15 cellular contexts compared by ENCODE assay signal in the genomic region with DNA sequence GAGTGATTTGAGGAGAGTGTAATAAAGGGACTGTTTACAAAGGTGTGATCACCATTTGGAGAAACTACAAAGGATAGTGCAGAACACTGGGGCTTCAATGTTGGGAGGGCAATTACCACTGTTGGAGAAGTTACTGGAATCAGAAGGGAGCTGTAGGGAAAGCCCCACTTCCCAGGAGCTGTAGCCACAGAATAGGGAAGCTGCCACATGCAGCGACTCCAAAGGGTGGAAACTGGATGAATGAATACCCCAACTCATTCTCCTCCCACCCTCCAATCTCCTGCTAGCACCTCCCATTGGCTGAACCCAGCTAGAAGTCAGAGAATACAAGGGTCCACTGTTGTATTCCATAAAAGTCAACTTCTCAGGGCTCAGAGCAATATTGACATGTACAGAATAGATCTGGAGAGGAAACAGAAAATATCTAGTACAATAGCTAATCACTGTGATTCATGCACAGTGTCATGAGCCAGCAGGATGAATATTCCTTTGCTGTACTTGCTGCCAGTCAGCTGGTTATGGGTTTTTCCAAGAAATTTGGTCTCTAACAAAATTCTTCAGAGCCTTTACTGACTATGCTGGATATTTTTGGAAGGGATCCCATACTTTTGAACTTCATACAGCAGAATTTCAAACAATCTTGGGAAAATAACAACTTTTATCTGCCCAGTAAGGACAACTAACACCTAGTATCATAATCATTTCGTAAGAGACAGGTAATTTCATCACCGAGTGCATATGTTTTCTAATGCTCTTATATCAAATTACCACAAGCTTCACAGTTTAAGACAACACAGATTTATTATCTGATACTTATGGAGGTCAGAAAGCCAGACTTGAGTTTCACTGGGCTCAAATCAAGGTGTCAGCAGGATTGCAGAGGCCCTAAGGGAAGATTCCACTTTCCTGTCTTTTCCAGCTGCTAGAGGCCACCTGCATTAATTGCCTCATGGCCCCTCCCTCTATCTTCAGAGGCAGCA. TPM values are rescaled to one million over a fixed set of nuclear protein-coding genes. Genes with fewer than 3 reads are reported as not detected.
DNase-seq lines count a peak whose midpoint lies in the region; ATAC-seq and TF ChIP-seq lines count a peak whose summit lies in the region.
"Had no signal": no experiment of that assay in that cellular context is flagged by ENCODE, and none has a peak within 500 bp of the region (broad histone marks: within the 10 kb centered on the region; RNA-seq: fewer than 3 reads in every experiment).

No MANE protein-coding gene starts in this region.

- DNase-seq in AG20443 (ENCODE audit: low spot score) (peak; percentile 67), MG63 (peak; percentile 14), choroid plexus epithelial cell (ENCODE audit: low read depth) (peak; percentile 51), left lung (no peak), GM23338 (ENCODE audit: low spot score) (no peak), NCI-H1417 treated with DMSO at 0.1 percent for 48 hours (lab: John Stamatoyannopoulos, UW) (no peak)
- DNase-seq: activated CD4-positive, alpha-beta T cell treated with anti-CD3 and anti-CD28 coated beads, Interleukin-2, amount 50 U/mL, for 48 hours; AML-193; dorsolateral prefrontal cortex; heart left ventricle; lower lobe of right lung; nucleus accumbens had no signal

- ATAC-seq in left lung (peak; percentile 12), GM23338 (no peak), HG03354 (IDR thresholded peaks at IDR 0.05; ENCODE audit: poor library complexity, severe bottlenecking, unreplicated experiment) (no peak), HG02840 (IDR thresholded peaks at IDR 0.05; ENCODE audit: low FRiP score, unreplicated experiment) (no peak)
- ATAC-seq: heart left ventricle, lower lobe of right lung had no signal

- no peak overlapping the region for H3K4me3 Mint-ChIP-seq in GM23338
- H3K4me3 Mint-ChIP-seq: activated naive CD4-positive, alpha-beta T cell treated with anti-CD3 and anti-CD28 coated beads, Interleukin-2, amount 50 U/mL, for 24 hours had no signal

- intact Hi-C loops in left lung (cut with DNase I) = no loop called here

- H3K27me3 ChIP-seq in MG63 (no peaks in the 10 kb centered on the region), left lung (no peaks in the 10 kb centered on the region), GM23338 (ENCODE audit: insufficient read depth) (no peaks in the 10 kb centered on the region)
- H3K27me3 ChIP-seq: dorsolateral prefrontal cortex, heart left ventricle had no signal

- TF ChIP-seq CTCF in choroid plexus epithelial cell (conservative IDR thresholded peaks at IDR 0.05; ENCODE audit: low read depth, low read length) (no peak), left lung (IDR thresholded peaks at IDR 0.05) (no peak), GM23338 (conservative IDR thresholded peaks at IDR 0.05; ENCODE audit: low read depth in 2 of 2) (no peak)

- no peak overlapping the region for H3K27ac Mint-ChIP-seq in GM23338
- H3K27ac Mint-ChIP-seq: activated naive CD4-positive, alpha-beta T cell treated with anti-CD3 and anti-CD28 coated beads, Interleukin-2, amount 50 U/mL, for 24 hours had no signal

- H3K36me3 Mint-ChIP-seq in GM23338 (ENCODE audit: low read depth) = no peaks in the 10 kb centered on the region
- H3K36me3 Mint-ChIP-seq: activated naive CD4-positive, alpha-beta T cell treated with anti-CD3 and anti-CD28 coated beads, Interleukin-2, amount 50 U/mL, for 24 hours had no signal

- no peaks in the 10 kb centered on the region for H3K79me2 ChIP-seq in GM23338 (replicated peaks; ENCODE audit: insufficient read depth)

- H3K4me1 Mint-ChIP-seq in GM23338 = no peaks in the 10 kb centered on the region
- H3K4me1 Mint-ChIP-seq: activated naive CD4-positive, alpha-beta T cell treated with anti-CD3 and anti-CD28 coated beads, Interleukin-2, amount 50 U/mL, for 24 hours had no signal

- H3F3A ChIP-seq in GM23338 (replicated peaks; ENCODE audit: low read depth) = no peaks in the 10 kb centered on the region

- H3K4me2 ChIP-seq in GM23338 = no peak overlapping the region

- H3K4me3 ChIP-seq in MG63 = no peak overlapping the region
- no peak overlapping the region for H3K4me3 ChIP-seq in choroid plexus epithelial cell (ENCODE audit: low read depth, low read length)
- no peak overlapping the region for H3K4me3 ChIP-seq in left lung
- no peak overlapping the region for H3K4me3 ChIP-seq in GM23338
- H3K4me3 ChIP-seq: dorsolateral prefrontal cortex, heart left ventricle, lower lobe of right lung had no signal

- H4K20me1 ChIP-seq in GM23338 (replicated peaks; ENCODE audit: insufficient read depth) = no peaks in the 10 kb centered on the region

- H3K9me3 ChIP-seq in MG63 = no peaks in the 10 kb centered on the region
- no peaks in the 10 kb centered on the region for H3K9me3 ChIP-seq in left lung
- H3K9me3 ChIP-seq: heart left ventricle, lower lobe of right lung had no signal

- no peaks in the 10 kb centered on the region for H3K4me1 ChIP-seq in left lung
- no peaks in the 10 kb centered on the region for H3K4me1 ChIP-seq in GM23338 (ENCODE audit: insufficient read depth)
- H3K4me1 ChIP-seq: lower lobe of right lung had no signal

- no peaks in the 10 kb centered on the region for H3K9me2 ChIP-seq in GM23338 (ENCODE audit: insufficient read depth)

- H3K9me3 Mint-ChIP-seq in GM23338 = no peaks in the 10 kb centered on the region
- H3K9me3 Mint-ChIP-seq: activated naive CD4-positive, alpha-beta T cell treated with anti-CD3 and anti-CD28 coated beads, Interleukin-2, amount 50 U/mL, for 24 hours had no signal

- no peak overlapping the region for H2AFZ ChIP-seq in GM23338

- H3K27ac ChIP-seq in left lung (no peak overlapping the region), GM23338 (ENCODE audit: low read depth) (no peak overlapping the region)
- H3K27ac ChIP-seq: dorsolateral prefrontal cortex, heart left ventricle, lower lobe of right lung had no signal

- H3K27me3 Mint-ChIP-seq in GM23338 (ENCODE audit: insufficient read depth, low read depth, poor library complexity) = peaks cover 2% of the 10 kb centered on the region
- H3K27me3 Mint-ChIP-seq: activated naive CD4-positive, alpha-beta T cell treated with anti-CD3 and anti-CD28 coated beads, Interleukin-2, amount 50 U/mL, for 24 hours had no signal

- no peaks in the 10 kb centered on the region for H3K36me3 ChIP-seq in MG63
- H3K36me3 ChIP-seq in left lung = no peaks in the 10 kb centered on the region
- no peaks in the 10 kb centered on the region for H3K36me3 ChIP-seq in GM23338 (ENCODE audit: insufficient read depth)
- H3K36me3 ChIP-seq: lower lobe of right lung had no signal

TF ChIP-seq in GM23338, 12 proteins besides CTCF, POLR2A, EP300 and RAD21 (continues in another document):
- TF ChIP-seq JUNB (IDR thresholded peaks at IDR 0.05; ENCODE audit: unreplicated experiment) (no peak), ZNF114 (CRISPR knock-in tag; IDR thresholded peaks at IDR 0.05) (no peak), ETS1 (IDR thresholded peaks at IDR 0.05) (no peak), CREB1 (CRISPR knock-in tag; IDR thresholded peaks at IDR 0.05; ENCODE audit: low read depth) (no peak)

RNA-seq across cellular contexts. Expression of gene PDCD1LG2, which starts 39.6 kb away (rescaled TPM):
- total RNA-seq in MG63 (2014; rRNA removed; shearing (Covaris generic); ENCODE audit: low replicate concordance) = 0.82 and 1.1 TPM in 2 replicates
- total RNA-seq in left lung = 1 to 10 TPM; 1.7 to 4.2 TPM
- total RNA-seq in GM23338 (2014; rRNA removed; shearing (Covaris generic)) = not detected in 2 replicates
- not detected in 2 replicates for polyA plus RNA-seq in GM23338 (2016; fragmentation: Nextera tagmentation; extraction: Ambion mirVana)

Comparison
In these comparisons a context has a peak if more than half of its experiments do, and no peak if none do; other contexts are left out.
1. DNase-seq: peak in AG20443 (single experiment), MG63 (single experiment) and choroid plexus epithelial cell (single experiment); none in left lung (0 of 2), GM23338 (single experiment) and NCI-H1417 treated with DMSO at 0.1 percent for 48 hours (single experiment).